13 cellular contexts compared by ENCODE assay signal in genomic region chr14:76313861-76314260, GRCh38.
"Had no signal": no experiment of that assay in that cellular context is flagged by ENCODE, and none has a peak within 500 bp of the region (broad histone marks: within the 10 kb centered on the region; RNA-seq: fewer than 3 reads in every experiment).

No MANE protein-coding gene starts in this region.

- H3K27ac ChIP-seq: dorsolateral prefrontal cortex, foreskin keratinocyte had no signal

- ATAC-seq: activated CD4-positive, alpha-beta T cell treated with anti-CD3 and anti-CD28 coated beads for 36 hours; foreskin keratinocyte; right cardiac atrium; stimulated activated effector memory CD8-positive, alpha-beta T cell treated with anti-CD3 and anti-CD28 coated beads, Interleukin-12 subunit alpha, Interleukin-12 subunit beta, amount 100 ng/mL, for 72 hours had no signal

- H3K4me3 ChIP-seq: dorsolateral prefrontal cortex had no signal

- H3K4me1 ChIP-seq: foreskin keratinocyte had no signal

- DNase-seq: activated CD4-positive, alpha-beta memory T cell treated with anti-CD3 and anti-CD28 coated beads, Interleukin-2, amount 10 ng/mL, durations not matched to agents 7 days and 5 days; activated CD4-positive, alpha-beta T cell treated with anti-CD3 and anti-CD28 coated beads for 36 hours; activated gamma-delta T cell treated with Interleukin-2 at 50 U/mL for 16 hours; activated naive CD8-positive, alpha-beta T cell treated with anti-CD3 and anti-CD28 coated beads, Interleukin-2, amount 10 ng/mL, durations not matched to agents 7 days and 5 days; activated T-cell treated with anti-CD3 and anti-CD28 coated beads, Interleukin-2, amount 50 U/mL, for 48 hours; aorta; foreskin keratinocyte; kidney glomerular epithelial cell; right cardiac atrium; T-helper 9 cell; trophoblast cell had no signal
